Comparison of ENCODE assay signal across 8 cellular contexts in the genomic region with DNA sequence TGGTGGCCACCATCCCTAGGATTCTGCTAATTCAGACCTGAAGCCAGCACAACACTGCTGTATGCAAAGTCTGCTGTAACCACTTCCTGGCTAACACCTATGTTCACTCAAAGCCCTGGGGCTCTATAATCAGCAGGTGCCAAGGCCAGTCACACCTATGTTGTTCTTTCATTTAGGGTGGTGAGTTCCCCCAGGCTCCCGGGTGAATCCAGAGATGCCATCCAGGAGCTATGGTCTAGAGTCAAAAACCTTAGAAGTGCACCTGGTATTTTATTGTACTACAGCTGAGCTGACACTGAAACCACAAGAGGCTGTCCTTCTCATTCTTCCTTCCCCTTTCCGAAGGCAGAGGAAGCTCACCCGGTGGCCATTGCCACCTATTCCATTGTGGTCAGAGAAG. TPM values are rescaled to one million over a fixed set of nuclear protein-coding genes. Genes with fewer than 3 reads are reported as not detected.
DNase-seq lines count a peak whose midpoint lies in the region; ATAC-seq, FAIRE-seq and TF ChIP-seq lines count a peak whose summit lies in the region.

No MANE protein-coding gene starts in this region.

- H3K27ac ChIP-seq in GM12878 (ENCODE audit: control insufficient read depth, insufficient read depth), result 0 out of 2 replicates have a peak overlapping the region, but pooled peaks have one; percentile 23

- POLR2A ChIA-PET in GM12878 (lab: Charles Lee), result interaction anchor here (0.6 to 3.4 kb wide), 6 partner anchors 10 to 107 kb away, joined by 3 to 22 read pairs (median 6); a partner anchor contains a TSS

- no peak for TF ChIP-seq CTCF in GM13977 (IDR thresholded peaks at IDR 0.05; ENCODE audit: extremely low read depth, insufficient read depth, missing control alignments)
- no peak for TF ChIP-seq CTCF in GM12878 (IDR thresholded peaks at IDR 0.05 in 2 of 3, conservative IDR thresholded peaks at IDR 0.05 in 1 of 3; ENCODE audit: control insufficient read depth in 2 of 3, extremely low read depth in 1 of 3, insufficient read depth in 1 of 3, low read depth in 3 of 3, low read length in 3 of 3)

- BruUV-seq in GM12878 (replicated peaks; lab: Mats Ljungman, UMichigan), result no TSS peak

- H3K4me2 ChIP-seq in GM12878 (ENCODE audit: control insufficient read depth, insufficient read depth), result peak overlapping the region; percentile 51

- TF ChIP-seq RAD21 in GM12878 (IDR thresholded peaks at IDR 0.05; ENCODE audit: insufficient read depth, low read depth, low read length), result no peak

- TF ChIP-seq EP300 in GM12878 (IDR thresholded peaks at IDR 0.05; ENCODE audit: borderline replicate concordance in 1 of 2, control insufficient read depth in 1 of 2, low read depth in 2 of 2, low read length in 2 of 2), result peak; percentile 48 to 50; a peak in 2 of 4 replicates

- FAIRE-seq in GM12878 (lab: Jason Lieb, UNC), result peak; percentile 69

- H2AFZ ChIP-seq in GM12878 (ENCODE audit: control insufficient read depth, low read depth, low read length), result peak overlapping the region; percentile 70

- ATAC-seq in GM19467 (IDR thresholded peaks at IDR 0.05; ENCODE audit: unreplicated experiment), result peak; percentile 100
- peak; percentile 99 for ATAC-seq in HG03457 (IDR thresholded peaks at IDR 0.05; ENCODE audit: unreplicated experiment)
- peak; percentile 93 for ATAC-seq in GM12878

- intact Hi-C loops in GM12878 (cut with micrococcal nuclease; ENCODE audit: unreplicated experiment), result loop anchor here (5.0 kb wide), 2 partner anchors 49 to 74 kb away; no protein-coding TSS in a partner anchor

- H3K4me3 ChIP-seq in GM12878, result no peak overlapping the region

- RAD21 ChIA-PET in GM12878 (lab: Charles Lee; ENCODE audit: unreplicated experiment), result interaction anchor here (0.9 to 6.0 kb wide), 10 partner anchors 10 to 340 kb away, joined by 3 to 47 read pairs (median 4); a partner anchor contains a TSS

- no peaks in the 10 kb centered on the region for H3K79me2 ChIP-seq in GM12878 (ENCODE audit: control insufficient read depth, insufficient read depth, low read length)

- no peaks in the 10 kb centered on the region for H3K36me3 ChIP-seq in GM12878 (ENCODE audit: control insufficient read depth in 2 of 2, insufficient read depth in 2 of 2, low read length in 1 of 2)

- no peak overlapping the region for H3K9ac ChIP-seq in GM12878 (ENCODE audit: control insufficient read depth, insufficient read depth, low read length)

- no peaks in the 10 kb centered on the region for H3K27me3 ChIP-seq in GM12878 (replicated peaks in 1 of 2; ENCODE audit: control insufficient read depth in 2 of 2, insufficient read depth in 2 of 2, low read length in 1 of 2)

- CTCF ChIA-PET in GM12878 (lab: Yijun Ruan, JAX), result interaction anchor here (0.9 to 7.1 kb wide), 7 partner anchors 10 to 205 kb away, joined by 3 to 41 read pairs (median 6); a partner anchor contains a TSS

- no peaks in the 10 kb centered on the region for H4K20me1 ChIP-seq in GM12878 (ENCODE audit: control insufficient read depth, insufficient read depth)

- no peak for TF ChIP-seq POLR2A in GM12878 (IDR thresholded peaks at IDR 0.05; ENCODE audit: low read depth, low read length)

- in situ Hi-C loops in GM13977 (cut with MboI; ENCODE audit: low pct_unique_long_range_greater_than_20kb, low sequenced_read_pairs, unreplicated experiment), result no loop called here
- in situ Hi-C loops in GM12878 (cut with MboI), result no loop called here

- H3K4me1 ChIP-seq in GM12878 (ENCODE audit: control insufficient read depth, insufficient read depth, low read length), result peaks cover 19% of the 10 kb centered on the region

- peak; percentile 5 for DNase-seq in GM13977 (ENCODE audit: low spot score)
- DNase-seq in GM12878 (ENCODE audit: low read depth, low spot score), result peak; percentile 40
- no peak for DNase-seq in NCI-H2171 (lab: John Stamatoyannopoulos, UW)
- no peak for DNase-seq in pons (ENCODE audit: low spot score)
- no peak for DNase-seq in cerebellar cortex (ENCODE audit: low spot score)
- DNase-seq in stimulated activated CD4-positive, alpha-beta T cell treated with anti-CD3 and anti-CD28 coated beads, Interleukin-4, amount 100 ng/mL, for 4 hours, result no peak

- SMC1A ChIA-PET in GM12878 (lab: Charles Lee; ENCODE audit: uncharacterized antibody, unreplicated experiment), result interaction anchor here (0.7 to 7.3 kb wide), 11 partner anchors 10 to 75 kb away, joined by 3 to 66 read pairs (median 4); a partner anchor contains a TSS

- no peaks in the 10 kb centered on the region; the same call in 2 of the 3 replicates for H3K9me3 ChIP-seq in GM12878 (replicated peaks; ENCODE audit: control insufficient read depth, insufficient read depth, low read length)

- WGBS in GM12878 (ENCODE audit: insufficient coverage, insufficient replicate concordance, low lambda C conversion rate, missing lambda C conversion rate), result 2% methylated on average over 3 of the region's 3 CpGs

TF ChIP-seq in GM12878, 131 proteins besides CTCF, POLR2A, EP300 and RAD21 (continues in another document):
- TF ChIP-seq ZNF622 (IDR thresholded peaks at IDR 0.05) (no peak), BCL11A (IDR thresholded peaks at IDR 0.05; ENCODE audit: low read depth, low read length) (no peak), HDGF (IDR thresholded peaks at IDR 0.05) (no peak), MXI1 (IDR thresholded peaks at IDR 0.05; ENCODE audit: low read depth, low read length) (no peak), SIX5 (IDR thresholded peaks at IDR 0.05; ENCODE audit: low read depth, low read length, severe bottlenecking) (no peak), ZNF24 (IDR thresholded peaks at IDR 0.05) (no peak), YY1 (IDR thresholded peaks at IDR 0.05; ENCODE audit: low read depth, low read length) (0 out of 2 replicates have a peak, but pooled peaks have one; percentile 0), SP1 (IDR thresholded peaks at IDR 0.05; ENCODE audit: low read depth, low read length) (no peak), POU2F2 (IDR thresholded peaks at IDR 0.05; ENCODE audit: borderline replicate concordance, low read depth, low read length) (peak; percentile 96), NBN (IDR thresholded peaks at IDR 0.05) (peak; percentile 54; the same call in 1 of the 2 replicates), FOXM1 (IDR thresholded peaks at IDR 0.05; ENCODE audit: low read depth, low read length) (no peak)
- TF ChIP-seq, protein P1, sequence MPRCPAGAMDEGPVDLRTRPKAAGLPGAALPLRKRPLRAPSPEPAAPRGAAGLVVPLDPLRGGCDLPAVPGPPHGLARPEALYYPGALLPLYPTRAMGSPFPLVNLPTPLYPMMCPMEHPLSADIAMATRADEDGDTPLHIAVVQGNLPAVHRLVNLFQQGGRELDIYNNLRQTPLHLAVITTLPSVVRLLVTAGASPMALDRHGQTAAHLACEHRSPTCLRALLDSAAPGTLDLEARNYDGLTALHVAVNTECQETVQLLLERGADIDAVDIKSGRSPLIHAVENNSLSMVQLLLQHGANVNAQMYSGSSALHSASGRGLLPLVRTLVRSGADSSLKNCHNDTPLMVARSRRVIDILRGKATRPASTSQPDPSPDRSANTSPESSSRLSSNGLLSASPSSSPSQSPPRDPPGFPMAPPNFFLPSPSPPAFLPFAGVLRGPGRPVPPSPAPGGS (IDR thresholded peaks at IDR 0.05; ENCODE audit: borderline replicate concordance, insufficient read depth, low read depth, low read length, poor library complexity, severe bottlenecking), result no peak
- TF ChIP-seq, protein P2, sequence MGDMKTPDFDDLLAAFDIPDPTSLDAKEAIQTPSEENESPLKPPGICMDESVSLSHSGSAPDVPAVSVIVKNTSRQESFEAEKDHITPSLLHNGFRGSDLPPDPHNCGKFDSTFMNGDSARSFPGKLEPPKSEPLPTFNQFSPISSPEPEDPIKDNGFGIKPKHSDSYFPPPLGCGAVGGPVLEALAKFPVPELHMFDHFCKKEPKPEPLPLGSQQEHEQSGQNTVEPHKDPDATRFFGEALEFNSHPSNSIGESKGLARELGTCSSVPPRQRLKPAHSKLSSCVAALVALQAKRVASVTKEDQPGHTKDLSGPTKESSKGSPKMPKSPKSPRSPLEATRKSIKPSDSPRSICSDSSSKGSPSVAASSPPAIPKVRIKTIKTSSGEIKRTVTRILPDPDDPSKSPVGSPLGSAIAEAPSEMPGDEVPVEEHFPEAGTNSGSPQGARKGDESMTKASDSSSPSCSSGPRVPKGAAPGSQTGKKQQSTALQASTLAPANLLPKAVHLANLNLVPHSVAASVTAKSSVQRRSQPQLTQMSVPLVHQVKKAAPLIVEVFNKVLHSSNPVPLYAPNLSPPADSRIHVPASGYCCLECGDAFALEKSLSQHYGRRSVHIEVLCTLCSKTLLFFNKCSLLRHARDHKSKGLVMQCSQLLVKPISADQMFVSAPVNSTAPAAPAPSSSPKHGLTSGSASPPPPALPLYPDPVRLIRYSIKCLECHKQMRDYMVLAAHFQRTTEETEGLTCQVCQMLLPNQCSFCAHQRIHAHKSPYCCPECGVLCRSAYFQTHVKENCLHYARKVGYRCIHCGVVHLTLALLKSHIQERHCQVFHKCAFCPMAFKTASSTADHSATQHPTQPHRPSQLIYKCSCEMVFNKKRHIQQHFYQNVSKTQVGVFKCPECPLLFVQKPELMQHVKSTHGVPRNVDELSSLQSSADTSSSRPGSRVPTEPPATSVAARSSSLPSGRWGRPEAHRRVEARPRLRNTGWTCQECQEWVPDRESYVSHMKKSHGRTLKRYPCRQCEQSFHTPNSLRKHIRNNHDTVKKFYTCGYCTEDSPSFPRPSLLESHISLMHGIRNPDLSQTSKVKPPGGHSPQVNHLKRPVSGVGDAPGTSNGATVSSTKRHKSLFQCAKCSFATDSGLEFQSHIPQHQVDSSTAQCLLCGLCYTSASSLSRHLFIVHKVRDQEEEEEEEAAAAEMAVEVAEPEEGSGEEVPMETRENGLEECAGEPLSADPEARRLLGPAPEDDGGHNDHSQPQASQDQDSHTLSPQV (IDR thresholded peaks at IDR 0.05), result no peak

RNA-seq across cellular contexts. Expression of a gene that starts 46.2 kb away (rescaled TPM):
- 97.0 and 101 TPM in 2 replicates for total RNA-seq in GM12878 (2013; cell fraction: nucleolus; rRNA removed)
- total RNA-seq in GM12878 (2014; rRNA removed), result 6.2 and 6.9 TPM in 2 replicates
- total RNA-seq in GM12878 (2014; rRNA removed; fragmentation: Illumina TruSeq; extraction: Trizol), result 10.2 and 10.4 TPM in 2 replicates
- total RNA-seq in GM12878 (2021), result 9.6 and 12.5 TPM in 2 replicates
- polyA plus RNA-seq in GM12878 (2011; ENCODE audit: low read depth), result 0.55 TPM
- polyA plus RNA-seq in GM12878 (2011; rRNA removed), result 3.5 and 4.8 TPM in 2 replicates
- 1.5 and 1.8 TPM in 2 replicates for polyA plus RNA-seq in GM12878 (2011; cell fraction: cytosol; rRNA removed)
- 8.9 and 9.0 TPM in 2 replicates for polyA plus RNA-seq in GM12878 (2011; cell fraction: nucleus; rRNA removed)
- 0.67 and 1.0 TPM in 2 replicates for polyA plus RNA-seq in GM12878 (2012)
- polyA plus RNA-seq in GM12878 (2014; fragmentation: Illumina TruSeq; extraction: Trizol), result 2.1 and 2.8 TPM in 2 replicates
- 1 to 10 TPM in 1 of 2 experiments, under 1 TPM in 1; 0.84 to 2.1 TPM for polyA plus RNA-seq in GM12878 (2014; fragmentation: Nextera tagmentation; extraction: Ambion mirVana)
- polyA plus RNA-seq in GM12878 (2014; rRNA removed), result 1.9 and 2.0 TPM in 2 replicates
- polyA plus RNA-seq in GM12878 (2016; fragmentation: Nextera tagmentation; extraction: Ambion mirVana), result 1 to 10 TPM; 3.7 to 3.9 TPM
- 28.6 and 29.6 TPM in 2 replicates for polyA minus RNA-seq in GM12878 (2011; rRNA and poly(A)+ RNA removed)
- 4.8 and 5.7 TPM in 2 replicates for polyA minus RNA-seq in GM12878 (2011; cell fraction: cytosol; rRNA and poly(A)+ RNA removed)
- 62.5 and 78.6 TPM in 2 replicates for polyA minus RNA-seq in GM12878 (2011; cell fraction: nucleus; rRNA and poly(A)+ RNA removed)

Comparison
In these comparisons a context has a peak if more than half of its experiments do, and no peak if none do; other contexts are left out.
1. DNase-seq: peak in GM13977 (single experiment) and GM12878 (single experiment); none in NCI-H2171 (single experiment), pons (single experiment), cerebellar cortex (single experiment) and stimulated activated CD4-positive, alpha-beta T cell treated with anti-CD3 and anti-CD28 coated beads, Interleukin-4, amount 100 ng/mL, for 4 hours (0 of 2).
2. Peak in every context shown above with its lines, with median percentiles within 50 percentile points of each other: ATAC-seq.